21 cellular contexts compared by ENCODE assay signal in genomic region chr2:227673620-227674019, GRCh38. TPM values are rescaled to one million over a fixed set of nuclear protein-coding genes. Genes with fewer than 3 reads are reported as not detected.
"Had no signal": no experiment of that assay in that cellular context is flagged by ENCODE, and none has a peak within 500 bp of the region (broad histone marks: within the 10 kb centered on the region; RNA-seq: fewer than 3 reads in every experiment).

No MANE protein-coding gene starts in this region.

RNA-seq across cellular contexts. Expression of gene SCYGR5, which starts 7.0 kb away (rescaled TPM):
- total RNA-seq: naive thymus-derived CD8-positive, alpha-beta T cell; natural killer cell treated with Interleukin-12 subunit alpha and Interleukin-12 subunit beta and Interleukin-15 and Interleukin-18, amount 100 ng/mL, for 72 hours; neural crest cell; omental fat pad; osteocyte; pancreas; posterior vena cava; prostate gland; pulmonary artery endothelial cell; right atrium auricular region; sciatic nerve; smooth muscle cell; spleen; subcutaneous adipose tissue; temporal lobe; thoracic aorta; thyroid gland; tibial nerve; upper lobe of left lung; urinary bladder; uterus had no signal
- polyA plus RNA-seq: naive thymus-derived CD8-positive, alpha-beta T cell; pancreas; smooth muscle cell; spleen; urinary bladder had no signal

RNA-seq across cellular contexts. Expression of gene SLC19A3, which starts 44.2 kb away (rescaled TPM):
- total RNA-seq: naive thymus-derived CD8-positive, alpha-beta T cell; natural killer cell treated with Interleukin-12 subunit alpha and Interleukin-12 subunit beta and Interleukin-15 and Interleukin-18, amount 100 ng/mL, for 72 hours; osteocyte had no signal
- polyA plus RNA-seq: naive thymus-derived CD8-positive, alpha-beta T cell had no signal

RNA-seq across cellular contexts. Expression of gene SCYGR6, which starts 50.9 kb away (rescaled TPM):
- total RNA-seq: naive thymus-derived CD8-positive, alpha-beta T cell; natural killer cell treated with Interleukin-12 subunit alpha and Interleukin-12 subunit beta and Interleukin-15 and Interleukin-18, amount 100 ng/mL, for 72 hours; neural crest cell; omental fat pad; osteocyte; pancreas; posterior vena cava; prostate gland; pulmonary artery endothelial cell; right atrium auricular region; sciatic nerve; smooth muscle cell; spleen; subcutaneous adipose tissue; temporal lobe; thoracic aorta; thyroid gland; tibial nerve; upper lobe of left lung; urinary bladder; uterus had no signal
- polyA plus RNA-seq: naive thymus-derived CD8-positive, alpha-beta T cell; pancreas; smooth muscle cell; spleen; urinary bladder had no signal

RNA-seq across cellular contexts. Expression of gene SCYGR7, which starts 54.5 kb away (rescaled TPM):
- total RNA-seq: naive thymus-derived CD8-positive, alpha-beta T cell; natural killer cell treated with Interleukin-12 subunit alpha and Interleukin-12 subunit beta and Interleukin-15 and Interleukin-18, amount 100 ng/mL, for 72 hours; neural crest cell; omental fat pad; osteocyte; pancreas; posterior vena cava; prostate gland; pulmonary artery endothelial cell; right atrium auricular region; sciatic nerve; smooth muscle cell; spleen; subcutaneous adipose tissue; temporal lobe; thoracic aorta; thyroid gland; tibial nerve; upper lobe of left lung; urinary bladder; uterus had no signal
- polyA plus RNA-seq: naive thymus-derived CD8-positive, alpha-beta T cell; pancreas; smooth muscle cell; spleen; urinary bladder had no signal

RNA-seq across cellular contexts. Expression of gene SCYGR4, which starts 56.3 kb away (rescaled TPM):
- total RNA-seq: naive thymus-derived CD8-positive, alpha-beta T cell; natural killer cell treated with Interleukin-12 subunit alpha and Interleukin-12 subunit beta and Interleukin-15 and Interleukin-18, amount 100 ng/mL, for 72 hours; neural crest cell; osteocyte; pancreas; posterior vena cava; prostate gland; pulmonary artery endothelial cell; right atrium auricular region; sciatic nerve; smooth muscle cell; spleen; subcutaneous adipose tissue; temporal lobe; thoracic aorta; thyroid gland; tibial nerve; upper lobe of left lung; urinary bladder; uterus had no signal
- polyA plus RNA-seq: naive thymus-derived CD8-positive, alpha-beta T cell; pancreas; smooth muscle cell; urinary bladder had no signal
